Comparison of ENCODE assay signal across 13 cellular contexts in the genomic region with DNA sequence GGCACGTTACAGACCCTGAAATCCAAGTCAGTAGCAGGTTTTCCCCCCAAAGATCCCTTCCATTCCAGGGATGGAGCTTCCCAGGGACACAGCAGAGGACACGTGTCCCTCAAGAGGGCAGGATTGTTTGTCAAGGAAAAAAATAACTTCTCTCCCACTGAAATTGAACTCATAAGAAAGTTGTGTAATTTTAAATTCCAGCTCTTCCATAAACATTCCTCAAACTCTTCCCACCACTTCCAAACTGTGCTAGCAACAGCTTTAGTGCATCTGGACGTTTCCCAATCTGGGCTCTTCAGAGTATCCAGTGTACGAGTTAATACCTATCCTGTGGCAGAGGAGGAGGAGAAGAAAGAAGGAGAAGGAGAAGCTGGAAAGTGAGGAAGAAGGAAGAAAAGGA.
A peak's percentile ranks its signal among the peaks of the same experiment; 100 is the strongest.
DNase-seq lines count a peak whose midpoint lies in the region; ATAC-seq and TF ChIP-seq lines count a peak whose summit lies in the region.
"Had no signal": no experiment of that assay in that cellular context is flagged by ENCODE, and none has a peak within 500 bp of the region (broad histone marks: within the 10 kb centered on the region; RNA-seq: fewer than 3 reads in every experiment).

No MANE protein-coding gene starts in this region.

- TF ChIP-seq POLR2A in stomach (IDR thresholded peaks at IDR 0.05) = no peak

- WGBS in hepatocyte (ENCODE audit: low lambda C conversion rate, missing lambda C conversion rate) = 72% methylated on average over 4 of the region's 4 CpGs
- 60 to 78% (median 69%) methylated on average over 4 of the region's 4 CpGs for WGBS in stomach, 5 donors

- H3K9me3 ChIP-seq in ascending aorta (no peaks in the 10 kb centered on the region), hepatocyte (ENCODE audit: low read depth) (no peaks in the 10 kb centered on the region), stomach (no peaks in the 10 kb centered on the region)

- TF ChIP-seq EP300 in stomach (IDR thresholded peaks at IDR 0.05) = no peak

- H3K27ac ChIP-seq in ascending aorta = peak overlapping the region; percentile 44 to 69
- peak overlapping the region; percentile 67 for H3K27ac ChIP-seq in hepatocyte
- peak overlapping the region in 4 of 5 donors; percentile 61 to 83 (median 73) for H3K27ac ChIP-seq in stomach

- no peak overlapping the region for H2AFZ ChIP-seq in hepatocyte

- intact Hi-C loops in ascending aorta (cut with DNase I) = loop anchor here (1.0 kb wide), 1 partner anchor 14 kb away; no protein-coding TSS in a partner anchor
- intact Hi-C loops in stomach (cut with DNase I; ENCODE audit: low total_unique reads) = no loop called here

- H3K4me1 ChIP-seq in ascending aorta = peaks cover 0 to 10% of the 10 kb centered on the region in 2 donors
- H3K4me1 ChIP-seq in hepatocyte (ENCODE audit: insufficient read depth) = peaks cover 12% of the 10 kb centered on the region
- peaks cover 3 to 11% (median 6%) of the 10 kb centered on the region in 4 donors for H3K4me1 ChIP-seq in stomach

- peak; percentile 50 for DNase-seq in EL
- peak in 1 of 2 donors; percentile 39 for DNase-seq in ascending aorta (ENCODE audit: low spot score in 2 of 2)
- DNase-seq in hepatocyte (ENCODE audit: low spot score) = no peak
- no peak for DNase-seq in stomach
- DNase-seq in SIG-M5 treated with dmso at 0.1 percent for 504 hours (lab: John Stamatoyannopoulos, UW; ENCODE audit: unreplicated experiment) = no peak
- DNase-seq in NOMO-1 treated with DMSO at 0.1 percent for 48 hours (lab: John Stamatoyannopoulos, UW; ENCODE audit: unreplicated experiment) = no peak
- DNase-seq: activated CD4-positive, alpha-beta T cell treated with anti-CD3 and anti-CD28 coated beads for 36 hours; activated naive CD4-positive, alpha-beta T cell treated with Interleukin-2 at 50 U/mL for 16 hours; naive thymus-derived CD4-positive, alpha-beta T cell; NCI-H526; T1000 had no signal

- no peaks in the 10 kb centered on the region for H3K9me2 ChIP-seq in hepatocyte (replicated peaks; ENCODE audit: insufficient read depth)

- no peaks in the 10 kb centered on the region for H4K20me1 ChIP-seq in hepatocyte (ENCODE audit: insufficient read depth, poor library complexity, severe bottlenecking)
- H4K20me1 ChIP-seq: BLaER1 treated with 17β-estradiol and CSF1 and Interleukin-3, amounts not matched to agents 10 nM and 100 nM had no signal

- H3K79me2 ChIP-seq in hepatocyte = no peaks in the 10 kb centered on the region

- ATAC-seq in HG02763 (IDR thresholded peaks at IDR 0.05; ENCODE audit: unreplicated experiment) = no peak
- ATAC-seq: activated CD4-positive, alpha-beta T cell treated with anti-CD3 and anti-CD28 coated beads for 36 hours; naive thymus-derived CD4-positive, alpha-beta T cell had no signal

- H3K4me3 ChIP-seq in ascending aorta (no peak overlapping the region), hepatocyte (no peak overlapping the region), stomach (no peak overlapping the region)
- H3K4me3 ChIP-seq: BLaER1 treated with 17β-estradiol and CSF1 and Interleukin-3, amounts not matched to agents 10 nM and 100 nM had no signal

- H3K4me2 ChIP-seq in hepatocyte = no peak overlapping the region

- no peaks in the 10 kb centered on the region for H3K27me3 ChIP-seq in ascending aorta
- H3K27me3 ChIP-seq in hepatocyte = no peaks in the 10 kb centered on the region
- H3K27me3 ChIP-seq in stomach = no peaks in the 10 kb centered on the region

- H3K36me3 ChIP-seq in ascending aorta (no peaks in the 10 kb centered on the region), hepatocyte (replicated peaks; ENCODE audit: insufficient read depth, low read depth) (no peaks in the 10 kb centered on the region), stomach (no peaks in the 10 kb centered on the region)
- H3K36me3 ChIP-seq: BLaER1 treated with 17β-estradiol and CSF1 and Interleukin-3, amounts not matched to agents 10 nM and 100 nM had no signal

- TF ChIP-seq CTCF in ascending aorta (IDR thresholded peaks at IDR 0.05) (no peak), hepatocyte (IDR thresholded peaks at IDR 0.05; ENCODE audit: poor library complexity) (no peak), stomach (IDR thresholded peaks at IDR 0.05) (no peak)
